In the genomic region with DNA sequence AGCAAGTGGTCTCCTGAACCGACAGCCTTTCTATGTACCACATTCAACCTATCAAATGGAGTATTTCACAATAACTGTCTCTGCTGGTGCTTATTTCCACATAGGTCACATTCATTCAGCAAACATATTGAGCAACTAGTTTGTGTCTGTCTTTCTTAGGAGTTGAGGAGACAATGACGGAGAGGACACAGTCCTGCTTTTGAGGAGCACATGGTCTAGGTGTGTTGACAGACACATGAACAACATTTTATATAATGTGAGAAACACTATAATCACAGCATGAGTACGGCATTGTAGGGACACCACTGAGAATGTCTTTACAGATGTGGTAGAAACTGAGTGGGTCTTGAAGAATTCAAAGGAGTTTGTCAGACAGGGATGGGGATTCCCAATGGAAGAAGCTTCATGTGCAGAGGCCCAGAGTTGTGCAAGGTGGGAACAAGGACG, we compare ENCODE assay signal across 1 cellular context.
TF ChIP-seq lines count a peak whose summit lies in the region.

No MANE protein-coding gene starts in this region.

TF ChIP-seq in GM23338, 12 proteins besides CTCF, POLR2A, EP300 and RAD21 (continued from another document):
- TF ChIP-seq ETS1 (IDR thresholded peaks at IDR 0.05) = no peak
- no peak for TF ChIP-seq POLR2AphosphoS5 (IDR thresholded peaks at IDR 0.05; ENCODE audit: low read depth)
- no peak for TF ChIP-seq EZH2 (IDR thresholded peaks at IDR 0.05; ENCODE audit: low read depth, unreplicated experiment)
- no peak for TF ChIP-seq JUNB (IDR thresholded peaks at IDR 0.05; ENCODE audit: unreplicated experiment)
- TF ChIP-seq STAT1 (IDR thresholded peaks at IDR 0.05; ENCODE audit: unreplicated experiment) = no peak
TF ChIP-seq in GM23338: peak in this region for 0.
